In the genomic region with DNA sequence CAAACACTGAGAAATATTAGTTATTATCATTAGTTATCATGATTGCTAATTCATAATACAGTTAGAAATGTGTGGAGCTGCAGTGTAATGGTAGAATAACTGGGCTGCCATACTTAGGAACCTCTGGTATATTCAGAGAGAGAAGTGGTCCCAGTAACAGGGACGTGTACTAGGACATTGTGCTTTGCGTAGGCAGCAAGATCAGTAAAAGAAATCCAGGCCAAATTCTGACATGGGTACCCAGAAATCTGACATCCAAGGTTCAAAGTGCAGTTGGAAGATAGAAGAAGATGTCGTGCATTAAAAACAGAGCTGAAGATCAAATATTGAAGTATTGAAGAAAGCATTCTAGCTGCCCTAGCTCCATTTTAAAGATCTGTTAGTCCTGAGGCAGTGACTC, we compare ENCODE assay signal across 16 cellular contexts.
DNase-seq lines count a peak whose midpoint lies in the region; ATAC-seq and TF ChIP-seq lines count a peak whose summit lies in the region.
"Had no signal": no experiment of that assay in that cellular context is flagged by ENCODE, and none has a peak within 500 bp of the region (broad histone marks: within the 10 kb centered on the region; RNA-seq: fewer than 3 reads in every experiment).

No MANE protein-coding gene starts in this region.

- H3K27me3 ChIP-seq in left ventricle myocardium inferior (ENCODE audit: low read depth) = no peaks in the 10 kb centered on the region
- no peaks in the 10 kb centered on the region for H3K27me3 ChIP-seq in right lobe of liver

- peak overlapping the region; percentile 78 for H3K27ac ChIP-seq in left ventricle myocardium inferior (replicated peaks)
- H3K27ac ChIP-seq in right lobe of liver = peak overlapping the region; percentile 47 to 83 (median 73)
- H3K27ac ChIP-seq: GM23248 had no signal

- TF ChIP-seq POLR2A in right lobe of liver (IDR thresholded peaks at IDR 0.05) = no peak

- intact Hi-C loops in left ventricle myocardium inferior (cut with micrococcal nuclease) (no loop called here), left ventricle myocardium superior (cut with micrococcal nuclease) (no loop called here), right lobe of liver (cut with DNase I) (no loop called here)

- no peaks in the 10 kb centered on the region for H3K36me3 ChIP-seq in left ventricle myocardium inferior
- H3K36me3 ChIP-seq in right lobe of liver = no peaks in the 10 kb centered on the region

- H3K4me3 ChIP-seq in left ventricle myocardium inferior (no peak overlapping the region), right lobe of liver (no peak overlapping the region)
- H3K4me3 ChIP-seq: GM23248 had no signal

- no peak for ATAC-seq in left ventricle myocardium superior
- peak; percentile 59 for ATAC-seq in left lobe of liver
- ATAC-seq in right lobe of liver = peak in 3 of 4 donors; percentile 18 to 52 (median 38)
- no peak for ATAC-seq in GM21367 (IDR thresholded peaks at IDR 0.05; ENCODE audit: unreplicated experiment)
- ATAC-seq: CD8-positive, alpha-beta T cell had no signal

- H3K4me1 ChIP-seq in left ventricle myocardium inferior (peaks cover 32% of the 10 kb centered on the region), right lobe of liver (peaks cover 0 to 37% (median 15%) of the 10 kb centered on the region in 4 donors)

- no peak for TF ChIP-seq CTCF in left ventricle myocardium inferior (IDR thresholded peaks at IDR 0.05; ENCODE audit: borderline replicate concordance)
- no peak for TF ChIP-seq CTCF in right lobe of liver (IDR thresholded peaks at IDR 0.05)

- no peaks in the 10 kb centered on the region for H3K9me3 ChIP-seq in left ventricle myocardium inferior (replicated peaks)
- H3K9me3 ChIP-seq in right lobe of liver = no peaks in the 10 kb centered on the region

- 25% methylated on average over 3 of the region's 3 CpGs for WGBS in right lobe of liver (ENCODE audit: insufficient coverage, low coverage, low lambda C conversion rate, missing lambda C conversion rate)

- DNase-seq in left ventricle myocardium inferior (no peak), left ventricle myocardium superior (no peak), left lobe of liver (ENCODE audit: low spot score) (peak; percentile 48), right lobe of liver (peak in 1 of 3 donors; percentile 46), kidney tubule cell (ENCODE audit: low spot score) (no peak), SIG-M5 treated with dmso at 0.1 percent for 504 hours (lab: John Stamatoyannopoulos, UW; ENCODE audit: unreplicated experiment) (no peak)
- DNase-seq: C1 segment of cervical spinal cord; Calu3; CD8-positive, alpha-beta T cell; DMS53; DMS79 treated with DMSO at 0.1 percent for 48 hours; GF-D8; GM23248; H7; HCEC 1CT had no signal

Comparison
In these comparisons a context has a peak if more than half of its experiments do, and no peak if none do; other contexts are left out.
1. ATAC-seq: peak in left lobe of liver (single experiment) and right lobe of liver (3 of 4); none in left ventricle myocardium superior (single experiment) and GM21367 (single experiment).